Comparison of ENCODE assay signal across 13 cellular contexts in genomic region chr7:151503902-151504714, GRCh38. TPM values are rescaled to one million over a fixed set of nuclear protein-coding genes. Genes with fewer than 3 reads are reported as not detected.
DNase-seq lines count a peak whose midpoint lies in the region; TF ChIP-seq lines count a peak whose summit lies in the region.
"Had no signal": no experiment of that assay in that cellular context is flagged by ENCODE, and none has a peak within 500 bp of the region (broad histone marks: within the 10 kb centered on the region; RNA-seq: fewer than 3 reads in every experiment).

No MANE protein-coding gene starts in this region.

- TF ChIP-seq CTCF in adrenal gland (IDR thresholded peaks at IDR 0.05) (no peak), tibial nerve (IDR thresholded peaks at IDR 0.05) (no peak)

- peak in 1 of 2 donors; percentile 66 for TF ChIP-seq EP300 in tibial nerve (IDR thresholded peaks at IDR 0.05)

- H3K27me3 ChIP-seq in adrenal gland, result no peaks in the 10 kb centered on the region
- no peaks in the 10 kb centered on the region for H3K27me3 ChIP-seq in tibial nerve
- H3K27me3 ChIP-seq: dorsolateral prefrontal cortex, SJSA1 had no signal

- peak overlapping the region; percentile 8 to 73 (median 52) for H3K27ac ChIP-seq in adrenal gland
- H3K27ac ChIP-seq in tibial nerve, result peak overlapping the region in 3 of 4 donors; percentile 25 to 77 (median 53)
- H3K27ac ChIP-seq: 22Rv1, SJSA1 had no signal

- intact Hi-C loops in adrenal gland (cut with DNase I), result no loop called here

- H3K36me3 ChIP-seq in adrenal gland (replicated peaks in 1 of 2) (no peaks in the 10 kb centered on the region), tibial nerve (no peaks in the 10 kb centered on the region)

- peak; percentile 31 for DNase-seq in DMS 273 (lab: John Stamatoyannopoulos, UW; ENCODE audit: unreplicated experiment)
- no peak for DNase-seq in DMS 273 treated with DMSO at 0.1 percent for 48 hours (lab: John Stamatoyannopoulos, UW)
- peak; percentile 65 to 84 (median 80) for DNase-seq in adrenal gland
- peak; percentile 31 for DNase-seq in hepatic stellate cell (ENCODE audit: low spot score)
- peak in 1 of 2 donors; percentile 33 for DNase-seq in tibial nerve (ENCODE audit: low spot score in 2 of 2)
- DNase-seq in NCI-H748 (lab: John Stamatoyannopoulos, UW; ENCODE audit: unreplicated experiment), result no peak
- no peak for DNase-seq in NCI-H2081 treated with DMSO at 0.1 percent for 48 hours (lab: John Stamatoyannopoulos, UW)
- DNase-seq in HK-2 (ENCODE audit: unreplicated experiment), result no peak
- DNase-seq: dorsolateral prefrontal cortex; H7; stimulated activated CD4-positive, alpha-beta T cell treated with anti-CD3 and anti-CD28 coated beads, Interleukin-4, amount 100 ng/mL, for 1 hour had no signal

- WGBS in adrenal gland, 4 donors, result 52 to 58% (median 56%) methylated on average over 7 of the region's 7 CpGs
- WGBS in tibial nerve, 2 donors, result 60 to 63% methylated on average over 7 of the region's 7 CpGs

- peak in 1 of 2 donors; percentile 55 for TF ChIP-seq POLR2A in adrenal gland (IDR thresholded peaks at IDR 0.05)
- no peak for TF ChIP-seq POLR2A in tibial nerve (IDR thresholded peaks at IDR 0.05)

- H3K4me3 ChIP-seq in adrenal gland (no peak overlapping the region), tibial nerve (no peak overlapping the region)
- H3K4me3 ChIP-seq: dorsolateral prefrontal cortex, SJSA1 had no signal

- H3K9me3 ChIP-seq in adrenal gland (replicated peaks in 1 of 3) (no peaks in the 10 kb centered on the region), tibial nerve (no peaks in the 10 kb centered on the region)
- H3K9me3 ChIP-seq: SJSA1 had no signal

- H3K4me1 ChIP-seq in adrenal gland (replicated peaks in 1 of 2) (peaks cover 19 to 51% of the 10 kb centered on the region in 2 donors), tibial nerve (peaks cover 0 to 46% (median 22%) of the 10 kb centered on the region in 4 donors)

RNA-seq across cellular contexts. Expression of gene RHEB, which starts 15.6 kb away (rescaled TPM):
- total RNA-seq in adrenal gland, result 100 to 1,000 TPM in 6 of 8 donors, 10 to 100 TPM in 2; 83.8 to 177 (median 136) TPM
- 100 to 1,000 TPM in 2 of 3 donors, 10 to 100 TPM in 1; 66.3 to 309 (median 105) TPM for polyA plus RNA-seq in adrenal gland
- total RNA-seq in tibial nerve, result 100 to 1,000 TPM in 3 of 4 donors, 10 to 100 TPM in 1; 95.4 to 128 (median 103) TPM

Comparison
In these comparisons a context has a peak if more than half of its experiments do, and no peak if none do; other contexts are left out.
1. DNase-seq: peak in DMS 273 (single experiment), adrenal gland (7 of 7) and hepatic stellate cell (single experiment); none in DMS 273 treated with DMSO at 0.1 percent for 48 hours (single experiment), NCI-H748 (single experiment), NCI-H2081 treated with DMSO at 0.1 percent for 48 hours (single experiment) and HK-2 (single experiment).